In the genomic region with DNA sequence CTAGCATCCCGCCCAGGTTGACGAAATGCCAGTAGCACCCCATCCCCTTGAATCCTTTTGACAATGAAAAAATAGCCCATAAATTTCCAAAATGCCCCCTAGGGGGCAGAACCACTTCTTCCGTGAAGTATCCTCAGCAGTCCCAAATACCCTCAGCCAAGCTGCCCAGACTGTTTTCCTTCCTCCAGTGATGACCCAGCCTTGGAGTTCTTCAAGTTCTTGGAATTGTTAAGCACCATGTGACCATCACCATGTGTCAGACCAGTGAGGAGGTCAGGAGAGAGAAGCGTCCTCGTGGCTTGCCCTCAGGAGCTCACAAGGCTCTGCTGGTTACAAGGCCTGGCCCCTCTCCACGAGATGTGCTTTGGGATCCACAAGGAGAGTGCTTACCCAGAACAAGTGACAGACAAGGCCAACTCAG, we compare ENCODE assay signal across 8 cellular contexts. TPM values are rescaled to one million over a fixed set of nuclear protein-coding genes. Genes with fewer than 3 reads are reported as not detected.
DNase-seq lines count a peak whose midpoint lies in the region; ATAC-seq and TF ChIP-seq lines count a peak whose summit lies in the region.

No MANE protein-coding gene starts in this region.

- H3K36me3 ChIP-seq in tibial nerve: peaks cover 0 to 35% (median 19%) of the 10 kb centered on the region in 3 donors

- no peak overlapping the region for H3K4me3 ChIP-seq in tibial nerve

- ATAC-seq in T-helper 17 cell (peak; percentile 66), memory B cell (ENCODE audit: low read depth) (peak; percentile 49)
- peak; percentile 66 for ATAC-seq in effector memory CD8-positive, alpha-beta T cell (replicated peaks)

- WGBS in tibial nerve, 2 donors: 21 to 24% methylated on average over 5 to 6 of the region's 6 CpGs

- H3K27ac Mint-ChIP-seq in IgD-negative memory B cell (peak overlapping the region; percentile 41 to 85 (median 80)), T-helper 17 cell (no peak overlapping the region), memory B cell (peak overlapping the region; percentile 69)
- H3K27ac Mint-ChIP-seq in effector memory CD8-positive, alpha-beta T cell: peak overlapping the region in 1 of 2 donors; percentile 38

- peak; percentile 61 to 77 (median 72) for TF ChIP-seq CTCF in tibial nerve (IDR thresholded peaks at IDR 0.05)

- peaks cover 10 to 30% (median 21%) of the 10 kb centered on the region in 3 donors for H3K4me1 Mint-ChIP-seq in IgD-negative memory B cell
- peaks cover 26% of the 10 kb centered on the region for H3K4me1 Mint-ChIP-seq in T-helper 17 cell
- H3K4me1 Mint-ChIP-seq in effector memory CD8-positive, alpha-beta T cell (ENCODE audit: low read depth in 2 of 2): peaks cover 25 to 26% of the 10 kb centered on the region in 2 donors
- peaks cover 26% of the 10 kb centered on the region for H3K4me1 Mint-ChIP-seq in memory B cell

- peak overlapping the region in 1 of 4 donors; percentile 77 for H3K4me3 Mint-ChIP-seq in IgD-negative memory B cell
- peak overlapping the region; percentile 47 for H3K4me3 Mint-ChIP-seq in T-helper 17 cell
- no peak overlapping the region for H3K4me3 Mint-ChIP-seq in effector memory CD8-positive, alpha-beta T cell
- H3K4me3 Mint-ChIP-seq in memory B cell: no peak overlapping the region

- H3K27me3 Mint-ChIP-seq in IgD-negative memory B cell (no peaks in the 10 kb centered on the region), T-helper 17 cell (no peaks in the 10 kb centered on the region), memory B cell (no peaks in the 10 kb centered on the region)
- no peaks in the 10 kb centered on the region for H3K27me3 Mint-ChIP-seq in effector memory CD8-positive, alpha-beta T cell

- peak overlapping the region; percentile 50 to 94 (median 74) for H3K27ac ChIP-seq in tibial nerve

- no peaks in the 10 kb centered on the region for H3K9me3 ChIP-seq in T-helper 17 cell (ENCODE audit: control insufficient read depth, low read length, poor library complexity, severe bottlenecking)
- H3K9me3 ChIP-seq in tibial nerve: no peaks in the 10 kb centered on the region

- TF ChIP-seq EP300 in tibial nerve (IDR thresholded peaks at IDR 0.05): peak; percentile 70 to 78

- peaks cover 4% of the 10 kb centered on the region for H3K36me3 Mint-ChIP-seq in IgD-negative memory B cell
- H3K36me3 Mint-ChIP-seq in T-helper 17 cell (ENCODE audit: low read depth): peaks cover 7% of the 10 kb centered on the region
- peaks cover 20% of the 10 kb centered on the region for H3K36me3 Mint-ChIP-seq in effector memory CD8-positive, alpha-beta T cell (ENCODE audit: insufficient read depth)
- peaks cover 18% of the 10 kb centered on the region for H3K36me3 Mint-ChIP-seq in memory B cell

- peak; percentile 6 for DNase-seq in NCI-H510A treated with DMSO at 0.1 percent for 48 hours (lab: John Stamatoyannopoulos, UW)
- DNase-seq in NCI-H510A (lab: John Stamatoyannopoulos, UW): no peak
- peak in 1 of 3 donors; percentile 15 for DNase-seq in T-helper 17 cell
- peak; percentile 36 to 42 (median 41) for DNase-seq in effector memory CD8-positive, alpha-beta T cell
- DNase-seq in memory B cell (ENCODE audit: low spot score in 2 of 2): peak; percentile 35 to 42
- DNase-seq in tibial nerve (ENCODE audit: low spot score in 2 of 2): peak; percentile 59 to 76
- no peak for DNase-seq in NCI-H187 (lab: John Stamatoyannopoulos, UW)

- no peaks in the 10 kb centered on the region for H3K9me3 Mint-ChIP-seq in IgD-negative memory B cell
- no peaks in the 10 kb centered on the region for H3K9me3 Mint-ChIP-seq in effector memory CD8-positive, alpha-beta T cell
- H3K9me3 Mint-ChIP-seq in memory B cell: no peaks in the 10 kb centered on the region

- no peaks in the 10 kb centered on the region for H3K27me3 ChIP-seq in tibial nerve

- H3K4me1 ChIP-seq in tibial nerve: peaks cover 3 to 38% (median 21%) of the 10 kb centered on the region in 4 donors

- TF ChIP-seq POLR2A in tibial nerve (IDR thresholded peaks at IDR 0.05): peak in 1 of 2 donors; percentile 35

RNA-seq across cellular contexts. Expression of a gene that starts 1.4 kb away (rescaled TPM):
- polyA plus RNA-seq in IgD-negative memory B cell: 0.63 TPM
- total RNA-seq in T-helper 17 cell: 1 to 10 TPM in 1 of 2 donors, under 1 TPM in 1; 0.65 to 1.0 TPM
- under 1 TPM in 3 of 4 donors, not detected in 1; 0.21 to 0.98 (median 0.30) TPM for total RNA-seq in tibial nerve

RNA-seq across cellular contexts. Expression of a gene that starts 5.5 kb away (rescaled TPM):
- 151 TPM for polyA plus RNA-seq in IgD-negative memory B cell
- 10 to 100 TPM; 50.8 to 58.1 TPM for total RNA-seq in T-helper 17 cell
- total RNA-seq in tibial nerve: 10 to 100 TPM; 38.8 to 51.3 (median 49.4) TPM

RNA-seq across cellular contexts. Expression of a gene that starts 6.8 kb away (rescaled TPM):
- 55.6 TPM for polyA plus RNA-seq in IgD-negative memory B cell
- total RNA-seq in T-helper 17 cell: 10 to 100 TPM; 78.4 to 81.4 TPM
- 10 to 100 TPM; 45.8 to 59.4 (median 54.3) TPM for total RNA-seq in tibial nerve

RNA-seq across cellular contexts. Expression of a gene that starts 10.6 kb away (rescaled TPM):
- 22.9 TPM for polyA plus RNA-seq in IgD-negative memory B cell
- 10 to 100 TPM; 11.8 to 15.2 TPM for total RNA-seq in T-helper 17 cell
- 10 to 100 TPM; 12.9 to 27.4 (median 17.6) TPM for total RNA-seq in tibial nerve

RNA-seq across cellular contexts. Expression of a gene that starts 35.3 kb away (rescaled TPM):
- polyA plus RNA-seq in IgD-negative memory B cell: 64.8 TPM
- total RNA-seq in T-helper 17 cell (10 to 100 TPM; 65.3 to 71.1 TPM), tibial nerve (10 to 100 TPM; 30.3 to 58.8 (median 50.5) TPM)

Comparison
In these comparisons a context has a peak if more than half of its experiments do, and no peak if none do; other contexts are left out.
1. DNase-seq: peak in NCI-H510A treated with DMSO at 0.1 percent for 48 hours (single experiment), effector memory CD8-positive, alpha-beta T cell (3 of 3), memory B cell (2 of 2) and tibial nerve (2 of 2); none in NCI-H510A (single experiment) and NCI-H187 (0 of 2).
2. Peak in every context shown above with its lines, with median percentiles within 50 percentile points of each other: ATAC-seq.